ENCODE assay signal across 8 cellular contexts in genomic region chr7:1814089-1814811, GRCh38.
"Had no signal": no experiment of that assay in that cellular context is flagged by ENCODE, and none has a peak within 500 bp of the region (broad histone marks: within the 10 kb centered on the region; RNA-seq: fewer than 3 reads in every experiment).

No MANE protein-coding gene starts in this region.

- H3K27ac ChIP-seq: body of pancreas, thyroid gland had no signal

- ATAC-seq: body of pancreas, natural killer cell had no signal

- H3K27me3 ChIP-seq: body of pancreas, thyroid gland had no signal

- H3K4me1 ChIP-seq: body of pancreas had no signal

- DNase-seq: activated CD4-positive, alpha-beta memory T cell treated with anti-CD3 and anti-CD28 coated beads for 36 hours; activated naive CD4-positive, alpha-beta T cell treated with anti-CD3 and anti-CD28 coated beads, Interleukin-2, amount 10 ng/mL, durations not matched to agents 7 days and 5 days; body of pancreas; mammary epithelial cell; natural killer cell; nucleus accumbens; stimulated activated CD4-positive, alpha-beta T cell treated with anti-CD3 and anti-CD28 coated beads, Interleukin-4, amount 100 ng/mL, for 24 hours; thyroid gland had no signal

- H3K36me3 ChIP-seq: thyroid gland had no signal

- H3K9me3 ChIP-seq: body of pancreas, thyroid gland had no signal

- H3K4me3 ChIP-seq: body of pancreas, thyroid gland had no signal
